15 cellular contexts compared by ENCODE assay signal in genomic region chr3:87006844-87007439, GRCh38. TPM values are rescaled to one million over a fixed set of nuclear protein-coding genes. Genes with fewer than 3 reads are reported as not detected.
DNase-seq lines count a peak whose midpoint lies in the region; ATAC-seq and TF ChIP-seq lines count a peak whose summit lies in the region.
"Had no signal": no experiment of that assay in that cellular context is flagged by ENCODE, and none has a peak within 500 bp of the region (broad histone marks: within the 10 kb centered on the region; RNA-seq: fewer than 3 reads in every experiment).

No MANE protein-coding gene starts in this region.

- H3K4me1 ChIP-seq in HEK293 (ENCODE audit: control insufficient read depth, insufficient read depth, low read length) (no peaks in the 10 kb centered on the region), adipocyte (ENCODE audit: control insufficient read depth, insufficient read depth, low read length) (no peaks in the 10 kb centered on the region)
- H3K4me1 ChIP-seq: HAP-1, heart left ventricle had no signal

- ATAC-seq in activated CD8-positive, alpha-beta memory T cell treated with anti-CD3 and anti-CD28 coated beads, Interleukin-2, amount 10 ng/mL, durations not matched to agents 7 days and 5 days = no peak
- ATAC-seq: heart left ventricle, Right ventricle myocardium inferior had no signal

- H3K36me3 Mint-ChIP-seq in activated CD8-positive, alpha-beta memory T cell treated with anti-CD3 and anti-CD28 coated beads, Interleukin-2, amount 10 ng/mL, durations not matched to agents 7 days and 5 days = no peaks in the 10 kb centered on the region

- DNase-seq in AG10803 (ENCODE audit: low read depth) (peak; percentile 53), adipocyte (ENCODE audit: low read depth) (peak; percentile 75), kidney epithelial cell (ENCODE audit: low read depth) (no peak), NCI-H2227 treated with DMSO at 0.1 percent for 48 hours (lab: John Stamatoyannopoulos, UW) (no peak), NCI-H1694 treated with DMSO at 0.1 percent for 48 hours (lab: John Stamatoyannopoulos, UW) (no peak)
- DNase-seq in activated CD8-positive, alpha-beta memory T cell treated with anti-CD3 and anti-CD28 coated beads, Interleukin-2, amount 10 ng/mL, durations not matched to agents 7 days and 5 days = no peak
- DNase-seq in activated CD4-positive, alpha-beta T cell treated with anti-CD3 and anti-CD28 coated beads for 1 hour = no peak
- DNase-seq: anterior cingulate cortex; heart left ventricle; NCI-H2081; small intestine; stimulated activated CD8-positive, alpha-beta memory T cell treated with anti-CD3 and anti-CD28 coated beads, Interleukin-4, amount 100 ng/mL, for 48 hours had no signal

- CTCF ChIA-PET in HEK293 (lab: Yijun Ruan, JAX) = interaction anchor here (0.8 to 1.3 kb wide), 2 partner anchors 73 to 223 kb away, joined by 3 to 5 read pairs; no protein-coding TSS in a partner anchor
- CTCF ChIA-PET in activated CD8-positive, alpha-beta memory T cell treated with anti-CD3 and anti-CD28 coated beads, Interleukin-2, amount 10 ng/mL, durations not matched to agents 7 days and 5 days (lab: Charles Lee) = no interaction called here

- H3K36me3 ChIP-seq in HEK293 (ENCODE audit: control insufficient read depth in 2 of 2, insufficient read depth in 1 of 2, low read length in 2 of 2) (no peaks in the 10 kb centered on the region), adipocyte (ENCODE audit: control insufficient read depth, insufficient read depth, low read length, severe bottlenecking) (no peaks in the 10 kb centered on the region), kidney epithelial cell (ENCODE audit: control insufficient read depth, insufficient read depth, low read length) (no peaks in the 10 kb centered on the region)
- H3K36me3 ChIP-seq: HAP-1, heart left ventricle had no signal

- H3K9me3 ChIP-seq in HEK293 (ENCODE audit: control insufficient read depth, insufficient read depth, low read depth, low read length) (no peaks in the 10 kb centered on the region), adipocyte (ENCODE audit: control insufficient read depth, low read length) (no peaks in the 10 kb centered on the region)
- H3K9me3 ChIP-seq: HAP-1, heart left ventricle had no signal

- H3K9me3 Mint-ChIP-seq in activated CD8-positive, alpha-beta memory T cell treated with anti-CD3 and anti-CD28 coated beads, Interleukin-2, amount 10 ng/mL, durations not matched to agents 7 days and 5 days (ENCODE audit: low read depth) = peaks cover 3% of the 10 kb centered on the region

- TF ChIP-seq CTCF in AG10803 (conservative IDR thresholded peaks at IDR 0.05; ENCODE audit: low read length) (peak; percentile 66), HEK293 (tag by site-specific recombination; IDR thresholded peaks at IDR 0.05) (no peak), kidney epithelial cell (IDR thresholded peaks at IDR 0.05; ENCODE audit: insufficient read depth, low read length, poor library complexity, severe bottlenecking) (peak; percentile 46)

- no peaks in the 10 kb centered on the region for H3K27me3 Mint-ChIP-seq in activated CD8-positive, alpha-beta memory T cell treated with anti-CD3 and anti-CD28 coated beads, Interleukin-2, amount 10 ng/mL, durations not matched to agents 7 days and 5 days

- H3K4me3 ChIP-seq in AG10803 (ENCODE audit: low read length) (no peak overlapping the region), HEK293 (ENCODE audit: low read depth, low read length) (no peak overlapping the region), adipocyte (ENCODE audit: low read length) (no peak overlapping the region), kidney epithelial cell (ENCODE audit: low read depth, low read length) (no peak overlapping the region)
- H3K4me3 ChIP-seq: HAP-1, heart left ventricle had no signal

- H3K4me1 Mint-ChIP-seq in activated CD8-positive, alpha-beta memory T cell treated with anti-CD3 and anti-CD28 coated beads, Interleukin-2, amount 10 ng/mL, durations not matched to agents 7 days and 5 days = no peaks in the 10 kb centered on the region

- H3K4me3 Mint-ChIP-seq in activated CD8-positive, alpha-beta memory T cell treated with anti-CD3 and anti-CD28 coated beads, Interleukin-2, amount 10 ng/mL, durations not matched to agents 7 days and 5 days = no peak overlapping the region

- H3K27me3 ChIP-seq in adipocyte (replicated peaks; ENCODE audit: control insufficient read depth, insufficient read depth, low read length) (no peaks in the 10 kb centered on the region), kidney epithelial cell (ENCODE audit: control insufficient read depth, insufficient read depth, low read length) (no peaks in the 10 kb centered on the region)
- H3K27me3 ChIP-seq: heart left ventricle had no signal

- H3K9ac ChIP-seq in adipocyte (ENCODE audit: low read length) = no peak overlapping the region

- POLR2A ChIA-PET in HEK293 (lab: Yijun Ruan, JAX) = no interaction called here

- no peak overlapping the region for H3K27ac ChIP-seq in HEK293 (ENCODE audit: extremely low read depth, low read depth, low read length)
- H3K27ac ChIP-seq: heart left ventricle had no signal

- H3K27ac Mint-ChIP-seq in activated CD8-positive, alpha-beta memory T cell treated with anti-CD3 and anti-CD28 coated beads, Interleukin-2, amount 10 ng/mL, durations not matched to agents 7 days and 5 days = no peak overlapping the region

TF ChIP-seq in HEK293, 187 proteins besides CTCF, POLR2A, EP300 and RAD21:
- TF ChIP-seq ZNF692 (tag by site-specific recombination; IDR thresholded peaks at IDR 0.05) = no peak
- TF ChIP-seq ZNF558 (tag by site-specific recombination; IDR thresholded peaks at IDR 0.05) = no peak
- TF ChIP-seq ZBTB21 (tag by site-specific recombination; IDR thresholded peaks at IDR 0.05) = no peak
- TF ChIP-seq ZEB2 (tag by site-specific recombination; IDR thresholded peaks at IDR 0.05) = no peak
- peak; percentile 24; the same call in 1 of the 2 replicates for TF ChIP-seq ZNF654 (tag by site-specific recombination; IDR thresholded peaks at IDR 0.05; ENCODE audit: low read depth)

RNA-seq across cellular contexts. Expression of gene VGLL3, which starts 16.0 kb away (rescaled TPM):
- total RNA-seq in kidney epithelial cell = 40.6 and 55.7 TPM in 2 replicates
- not detected for total RNA-seq in activated CD8-positive, alpha-beta memory T cell treated with anti-CD3 and anti-CD28 coated beads, Interleukin-2, amount 10 ng/mL, durations not matched to agents 7 days and 5 days

Comparison
In these comparisons a context has a peak if more than half of its experiments do, and no peak if none do; other contexts are left out.
1. DNase-seq: peak in AG10803 (single experiment) and adipocyte (single experiment); none in kidney epithelial cell (single experiment), activated CD8-positive, alpha-beta memory T cell treated with anti-CD3 and anti-CD28 coated beads, Interleukin-2, amount 10 ng/mL, durations not matched to agents 7 days and 5 days (single experiment), NCI-H2227 treated with DMSO at 0.1 percent for 48 hours (single experiment), NCI-H1694 treated with DMSO at 0.1 percent for 48 hours (single experiment) and activated CD4-positive, alpha-beta T cell treated with anti-CD3 and anti-CD28 coated beads for 1 hour (single experiment).
2. RNA of gene VGLL3, which starts 16.0 kb away (total RNA-seq): 40.6 to 55.7 TPM in kidney epithelial cell; not detected in activated CD8-positive, alpha-beta memory T cell treated with anti-CD3 and anti-CD28 coated beads, Interleukin-2, amount 10 ng/mL, durations not matched to agents 7 days and 5 days; every median in the first group is over 10 times any median in the second.